In genomic region chr20:60903325-60903958, GRCh38 we compare ENCODE assay signal across 20 cellular contexts.
"Had no signal": no experiment of that assay in that cellular context is flagged by ENCODE, and none has a peak within 500 bp of the region (broad histone marks: within the 10 kb centered on the region; RNA-seq: fewer than 3 reads in every experiment).

No MANE protein-coding gene starts in this region.

- H3K27ac ChIP-seq: prostate gland, right atrium auricular region, stomach, thyroid gland, vagina had no signal

- H3K4me1 ChIP-seq: prostate gland, right atrium auricular region, stomach, thyroid gland, vagina had no signal

- H3K9me3 ChIP-seq: prostate gland, thyroid gland, vagina had no signal

- ATAC-seq: effector memory CD8-positive, alpha-beta T cell; left lobe of liver; natural killer cell; sciatic nerve; stimulated activated effector memory CD8-positive, alpha-beta T cell treated with anti-CD3 and anti-CD28 coated beads, Interleukin-12 subunit alpha, Interleukin-12 subunit beta, amount 100 ng/mL, for 72 hours had no signal

- DNase-seq: cortex of kidney; effector memory CD8-positive, alpha-beta T cell; erythroblast; hypothalamus; immature natural killer cell; islet precursor cell; natural killer cell; stimulated activated CD4-positive, alpha-beta T cell treated with anti-CD3 and anti-CD28 coated beads, Interleukin-2, amount 100 ng/mL, for 24 hours; stimulated activated CD4-positive, alpha-beta T cell treated with anti-CD3 and anti-CD28 coated beads, Interleukin-4, amount 100 ng/mL, for 24 hours; stimulated activated naive CD4-positive, alpha-beta T cell treated with Interleukin-2 at 50 U/mL for 16 hours; stomach; thyroid gland; trophoblast cell had no signal

- H3K4me3 ChIP-seq: lung, prostate gland, right atrium auricular region, stomach, thyroid gland, vagina had no signal

- H3K27me3 ChIP-seq: right atrium auricular region, thyroid gland, vagina had no signal

- H3K36me3 ChIP-seq: prostate gland, right atrium auricular region, stomach, thyroid gland, vagina had no signal
